Comparison of ENCODE assay signal across 17 cellular contexts in genomic region chr1:172949096-172949495, GRCh38.
DNase-seq lines count a peak whose midpoint lies in the region; FAIRE-seq and TF ChIP-seq lines count a peak whose summit lies in the region.
"Had no signal": no experiment of that assay in that cellular context is flagged by ENCODE, and none has a peak within 500 bp of the region (broad histone marks: within the 10 kb centered on the region; RNA-seq: fewer than 3 reads in every experiment).

No MANE protein-coding gene starts in this region.

- H3K27ac ChIP-seq in SK-N-SH (ENCODE audit: low read depth in 2 of 2, low read length in 1 of 2) (peak overlapping the region; percentile 73; a peak in 3 of 4 replicates), endothelial cell of umbilical vein (ENCODE audit: insufficient read depth, low read depth, low read length) (peak overlapping the region; percentile 95), smooth muscle cell (ENCODE audit: low read depth) (peak overlapping the region; percentile 80), colonic mucosa (no peak overlapping the region)
- H3K27ac ChIP-seq: BLaER1 had no signal

- peak; percentile 58 for FAIRE-seq in endothelial cell of umbilical vein (lab: Jason Lieb, UNC)
- FAIRE-seq: A204.1, H1, HepG2 had no signal

- no peaks in the 10 kb centered on the region for H3K27me3 ChIP-seq in SK-N-SH (ENCODE audit: insufficient read depth)
- H3K27me3 ChIP-seq in endothelial cell of umbilical vein (ENCODE audit: control insufficient read depth in 2 of 2, insufficient read depth in 2 of 2, low read length in 2 of 2), result no peaks in the 10 kb centered on the region
- no peaks in the 10 kb centered on the region for H3K27me3 ChIP-seq in smooth muscle cell (ENCODE audit: low read depth)
- H3K27me3 ChIP-seq in colonic mucosa, result no peaks in the 10 kb centered on the region
- H3K27me3 ChIP-seq: BLaER1 had no signal

- no peak for TF ChIP-seq EP300 in SK-N-SH (IDR thresholded peaks at IDR 0.05; ENCODE audit: borderline replicate concordance in 1 of 2, low read depth in 1 of 2, low read length in 1 of 2)

- POLR2A ChIA-PET in SK-N-SH (lab: Yijun Ruan, JAX), result no interaction called here
- POLR2A ChIA-PET in endothelial cell of umbilical vein (lab: Charles Lee), result interaction anchor here (0.8 to 3.3 kb wide), 2 partner anchors 40 to 256 kb away, joined by 3 to 10 read pairs; no protein-coding TSS in a partner anchor

- H3F3A ChIP-seq in SK-N-SH (replicated peaks; ENCODE audit: insufficient read depth) (peaks cover 24% of the 10 kb centered on the region), smooth muscle cell (ENCODE audit: low read depth) (peaks cover 5% of the 10 kb centered on the region)

- TF ChIP-seq RAD21 in SK-N-SH (IDR thresholded peaks at IDR 0.05; ENCODE audit: low read length), result no peak

- CTCF ChIA-PET in SK-N-SH (lab: Yijun Ruan, JAX) (no interaction called here), endothelial cell of umbilical vein (lab: Charles Lee) (interaction anchor here (0.7 to 2.3 kb wide), 16 partner anchors 8 to 254 kb away, joined by 3 to 13 read pairs (median 4); no protein-coding TSS in a partner anchor)

- H3K9me1 ChIP-seq in endothelial cell of umbilical vein (replicated peaks; ENCODE audit: control insufficient read depth, extremely low read depth, insufficient read depth, low read length), result no peaks in the 10 kb centered on the region

- H3K4me1 ChIP-seq in SK-N-SH (ENCODE audit: control insufficient read depth in 1 of 2, insufficient read depth in 2 of 2, low read depth in 1 of 2, low read length in 1 of 2) (peaks cover 7 to 11% of the 10 kb centered on the region in 2 experiments; a peak in 3 of 4 replicates), endothelial cell of umbilical vein (ENCODE audit: control insufficient read depth, extremely low read depth, insufficient read depth, low read length) (peaks cover 37% of the 10 kb centered on the region), smooth muscle cell (ENCODE audit: low read depth) (peaks cover 8% of the 10 kb centered on the region), colonic mucosa (no peaks in the 10 kb centered on the region)
- H3K4me1 ChIP-seq: BLaER1 had no signal

- H3K9ac ChIP-seq in SK-N-SH (peak overlapping the region; percentile 10; the same call in 1 of the 2 replicates), endothelial cell of umbilical vein (replicated peaks; ENCODE audit: extremely low read depth, insufficient read depth, low read length) (peak overlapping the region; percentile 50), smooth muscle cell (ENCODE audit: low read depth) (no peak overlapping the region), colonic mucosa (ENCODE audit: low read depth in 2 of 2, low read length in 2 of 2) (no peak overlapping the region)
- H3K9ac ChIP-seq: BLaER1 had no signal

- H3K4me3 ChIP-seq in SK-N-SH (ENCODE audit: low read depth in 2 of 2, low read length in 1 of 2), result no peak overlapping the region
- H3K4me3 ChIP-seq in endothelial cell of umbilical vein (replicated peaks in 1 of 3; ENCODE audit: insufficient read depth in 1 of 3, low read depth in 1 of 3, low read length in 3 of 3), result no peak overlapping the region
- no peak overlapping the region for H3K4me3 ChIP-seq in smooth muscle cell
- H3K4me3 ChIP-seq in colonic mucosa, result no peak overlapping the region
- H3K4me3 ChIP-seq: BLaER1 had no signal

- H4K20me1 ChIP-seq in SK-N-SH (ENCODE audit: insufficient read depth) (no peaks in the 10 kb centered on the region), endothelial cell of umbilical vein (replicated peaks; ENCODE audit: control insufficient read depth, extremely low read depth, insufficient read depth, low read length) (no peaks in the 10 kb centered on the region), smooth muscle cell (ENCODE audit: low read depth) (no peaks in the 10 kb centered on the region)
- H4K20me1 ChIP-seq: BLaER1 had no signal

- no peaks in the 10 kb centered on the region; the same call in none of the 2 replicates for H3K27me3 Mint-ChIP-seq in HFFc6 (ENCODE audit: insufficient read depth)

- H3K9me3 Mint-ChIP-seq in HFFc6, result no peaks in the 10 kb centered on the region
- H3K9me3 Mint-ChIP-seq: CD14-positive monocyte; CD4-positive, alpha-beta memory T cell; H9 had no signal

- no peak for TF ChIP-seq POLR2A in endothelial cell of umbilical vein (IDR thresholded peaks at IDR 0.05; ENCODE audit: low read depth, low read length)

- dilution Hi-C loops in endothelial cell of umbilical vein (cut with MboI; ENCODE audit: extremely low pct_ligation_motif_present, low sequenced_read_pairs), result no loop called here

- peaks cover 98% of the 10 kb centered on the region for H3K4me1 Mint-ChIP-seq in HFFc6 (ENCODE audit: low read depth)

- no peaks in the 10 kb centered on the region for H3K9me2 ChIP-seq in SK-N-SH

- no peaks in the 10 kb centered on the region for H3K36me3 Mint-ChIP-seq in HFFc6 (ENCODE audit: low read depth)
- H3K36me3 Mint-ChIP-seq: CD14-positive monocyte; CD4-positive, alpha-beta memory T cell had no signal

- H3K9me3 ChIP-seq in SK-N-SH (no peaks in the 10 kb centered on the region), endothelial cell of umbilical vein (replicated peaks; ENCODE audit: control insufficient read depth, insufficient read depth, low read length) (no peaks in the 10 kb centered on the region), smooth muscle cell (replicated peaks; ENCODE audit: low read depth) (no peaks in the 10 kb centered on the region), colonic mucosa (no peaks in the 10 kb centered on the region)
- H3K9me3 ChIP-seq: BLaER1 had no signal

- H3K4me3 Mint-ChIP-seq in HFFc6, result no peak overlapping the region
- H3K4me3 Mint-ChIP-seq: CD14-positive monocyte; CD4-positive, alpha-beta memory T cell; H9 had no signal

- intact Hi-C loops in endothelial cell of umbilical vein (cut with micrococcal nuclease), result loop anchor here (5.0 kb wide), 2 partner anchors 103 to 173 kb away; partner anchors contain the start of gene TNFSF18
- intact Hi-C loops in colonic mucosa (cut with DNase I), result no loop called here

- DNase-seq in HFFc6 (no peak), SK-N-SH (no peak), endothelial cell of umbilical vein (ENCODE audit: low read depth, low spot score) (peak; percentile 84), smooth muscle cell (lab: John Stamatoyannopoulos, UW; ENCODE audit: unreplicated experiment) (no peak), GOT3 (lab: John Stamatoyannopoulos, UW) (no peak), colonic mucosa (no peak), AG08396 (ENCODE audit: low spot score) (no peak)
- DNase-seq: CD4-positive, alpha-beta memory T cell; DMS153; DMS79; GF-D8; H9 had no signal

- no peak overlapping the region for H3K4me2 ChIP-seq in SK-N-SH
- no peak overlapping the region for H3K4me2 ChIP-seq in endothelial cell of umbilical vein (ENCODE audit: insufficient read depth, low read length)
- peak overlapping the region; percentile 48 for H3K4me2 ChIP-seq in smooth muscle cell
- H3K4me2 ChIP-seq: BLaER1 had no signal

- H3K79me2 ChIP-seq in SK-N-SH (ENCODE audit: insufficient read depth), result no peaks in the 10 kb centered on the region
- H3K79me2 ChIP-seq in endothelial cell of umbilical vein (ENCODE audit: control insufficient read depth, insufficient read depth, low read length), result no peaks in the 10 kb centered on the region
- no peaks in the 10 kb centered on the region for H3K79me2 ChIP-seq in smooth muscle cell (ENCODE audit: low read depth)

- no peak overlapping the region for H2AFZ ChIP-seq in SK-N-SH (ENCODE audit: low read depth)
- H2AFZ ChIP-seq in endothelial cell of umbilical vein (ENCODE audit: low read depth, low read length), result no peak overlapping the region
- H2AFZ ChIP-seq in smooth muscle cell (ENCODE audit: low read depth), result no peak overlapping the region

- BruUV-seq in endothelial cell of umbilical vein (replicated peaks; lab: Mats Ljungman, UMichigan), result no TSS peak

- WGBS in SK-N-SH (ENCODE audit: low lambda C conversion rate), result 78% methylated on average over 4 of the region's 4 CpGs
- 97% methylated on average over 4 of the region's 4 CpGs for WGBS in smooth muscle cell (ENCODE audit: low lambda C conversion rate)

- H3K27ac Mint-ChIP-seq in HFFc6, result peak overlapping the region; percentile 92
- H3K27ac Mint-ChIP-seq: CD4-positive, alpha-beta memory T cell had no signal

- H3K36me3 ChIP-seq in SK-N-SH (replicated peaks in 1 of 2; ENCODE audit: control insufficient read depth in 1 of 2, insufficient read depth in 2 of 2, low read length in 1 of 2) (no peaks in the 10 kb centered on the region), endothelial cell of umbilical vein (ENCODE audit: control insufficient read depth in 2 of 2, extremely low read depth in 1 of 2, insufficient read depth in 2 of 2, low read length in 2 of 2) (no peaks in the 10 kb centered on the region), smooth muscle cell (ENCODE audit: low read depth) (no peaks in the 10 kb centered on the region), colonic mucosa (no peaks in the 10 kb centered on the region)
- H3K36me3 ChIP-seq: BLaER1 had no signal

- no peak for TF ChIP-seq CTCF in HFFc6 (IDR thresholded peaks at IDR 0.05)
- no peak for TF ChIP-seq CTCF in SK-N-SH (IDR thresholded peaks at IDR 0.05)
- TF ChIP-seq CTCF in endothelial cell of umbilical vein (IDR thresholded peaks at IDR 0.05; ENCODE audit: extremely low read depth in 1 of 2, insufficient read depth in 1 of 2, low read depth in 1 of 2, low read length in 2 of 2), result no peak
- no peak for TF ChIP-seq CTCF in smooth muscle cell (IDR thresholded peaks at IDR 0.05; ENCODE audit: borderline replicate concordance, insufficient read depth, poor library complexity, severe bottlenecking)
- TF ChIP-seq CTCF in colonic mucosa (IDR thresholded peaks at IDR 0.05), result no peak

TF ChIP-seq in SK-N-SH, 30 proteins besides CTCF, POLR2A, EP300 and RAD21:
- TF ChIP-seq FOSL2 (IDR thresholded peaks at IDR 0.05; ENCODE audit: borderline replicate concordance, low read depth) (no peak), SMC3 (IDR thresholded peaks at IDR 0.05; ENCODE audit: low read depth, low read length) (no peak), ELF1 (IDR thresholded peaks at IDR 0.05) (no peak)

TF ChIP-seq in endothelial cell of umbilical vein, 7 proteins besides CTCF, POLR2A, EP300 and RAD21:
- TF ChIP-seq GATA2 (IDR thresholded peaks at IDR 0.05; ENCODE audit: insufficient read depth, insufficient read length, low read depth, low read length), result no peak
- TF ChIP-seq MAX (IDR thresholded peaks at IDR 0.05; ENCODE audit: insufficient read depth, insufficient read length), result no peak
- no peak for TF ChIP-seq FOS (IDR thresholded peaks at IDR 0.05; ENCODE audit: borderline replicate concordance, insufficient read depth, low read length)
- TF ChIP-seq EZH2 (IDR thresholded peaks at IDR 0.05; ENCODE audit: borderline replicate concordance, low read depth, low read length, severe bottlenecking), result no peak

Comparison
In these comparisons a context has a peak if more than half of its experiments do, and no peak if none do; other contexts are left out.
1. H3K9ac ChIP-seq: peak in SK-N-SH (single experiment) and endothelial cell of umbilical vein (single experiment); none in smooth muscle cell (single experiment) and colonic mucosa (0 of 2).